Comparison of ENCODE assay signal across 2 cellular contexts in genomic region chr11:108293229-108293628, GRCh38.
TF ChIP-seq lines count a peak whose summit lies in the region.

No MANE protein-coding gene starts in this region.

TF ChIP-seq in HepG2, 621 proteins besides CTCF, POLR2A, EP300 and RAD21:
- TF ChIP-seq ZNF615 (CRISPR knock-in tag; IDR thresholded peaks at IDR 0.05; ENCODE audit: borderline replicate concordance) (no peak), ZUFSP (CRISPR knock-in tag; IDR thresholded peaks at IDR 0.05; ENCODE audit: borderline replicate concordance) (no peak), MAFF (IDR thresholded peaks at IDR 0.05; ENCODE audit: low read depth, low read length) (peak; percentile 31; the same call in 1 of the 2 replicates), ZSCAN21 (CRISPR knock-in tag; IDR thresholded peaks at IDR 0.05; ENCODE audit: borderline replicate concordance) (no peak), MAFK (conservative IDR thresholded peaks at IDR 0.05 in 1 of 2, IDR thresholded peaks at IDR 0.05 in 1 of 2; ENCODE audit: low read length in 2 of 2) (peak; percentile 15 to 54; a peak in 3 of 4 replicates), CAMTA2 (CRISPR knock-in tag; IDR thresholded peaks at IDR 0.05; ENCODE audit: borderline replicate concordance) (no peak), ZNF598 (CRISPR knock-in tag; IDR thresholded peaks at IDR 0.05; ENCODE audit: borderline replicate concordance) (no peak)
TF ChIP-seq in HepG2: peak in this region for 2.

TF ChIP-seq in K562, 482 proteins besides CTCF, POLR2A, EP300 and RAD21:
- TF ChIP-seq ZNF316 (IDR thresholded peaks at IDR 0.05) (peak; percentile 59), HDAC1 (IDR thresholded peaks at IDR 0.05) (no peak)
